ENCODE assay signal across 8 cellular contexts in genomic region chr19:9586764-9587163, GRCh38. TPM values are rescaled to one million over a fixed set of nuclear protein-coding genes. Genes with fewer than 3 reads are reported as not detected.
DNase-seq lines count a peak whose midpoint lies in the region; ATAC-seq and TF ChIP-seq lines count a peak whose summit lies in the region.

No MANE protein-coding gene starts in this region.

- H3K4me2 ChIP-seq in hepatocyte (no peak overlapping the region), smooth muscle cell (no peak overlapping the region)

- H3K9ac ChIP-seq in smooth muscle cell (ENCODE audit: low read depth), result no peak overlapping the region

- H4K20me1 ChIP-seq in hepatocyte (ENCODE audit: insufficient read depth, poor library complexity, severe bottlenecking) (peaks cover 10% of the 10 kb centered on the region), smooth muscle cell (ENCODE audit: low read depth) (peaks cover 13% of the 10 kb centered on the region)

- H3K27me3 ChIP-seq in hepatocyte (no peaks in the 10 kb centered on the region), smooth muscle cell (ENCODE audit: low read depth) (no peaks in the 10 kb centered on the region)

- H3K9me3 ChIP-seq in hepatocyte (ENCODE audit: low read depth) (no peaks in the 10 kb centered on the region), smooth muscle cell (replicated peaks; ENCODE audit: low read depth) (no peaks in the 10 kb centered on the region)

- H3F3A ChIP-seq in smooth muscle cell (ENCODE audit: low read depth), result no peaks in the 10 kb centered on the region

- H3K36me3 ChIP-seq in hepatocyte (replicated peaks; ENCODE audit: insufficient read depth, low read depth) (no peaks in the 10 kb centered on the region), smooth muscle cell (ENCODE audit: low read depth) (no peaks in the 10 kb centered on the region)

- H3K9me2 ChIP-seq in hepatocyte (replicated peaks; ENCODE audit: insufficient read depth), result no peaks in the 10 kb centered on the region

- 21% methylated on average over 7 of the region's 7 CpGs for WGBS in hepatocyte (ENCODE audit: low lambda C conversion rate, missing lambda C conversion rate)
- 23% methylated on average over 7 of the region's 7 CpGs for WGBS in smooth muscle cell (ENCODE audit: low lambda C conversion rate)

- no peak overlapping the region for H3K4me3 ChIP-seq in hepatocyte
- H3K4me3 ChIP-seq in smooth muscle cell, result no peak overlapping the region

- H3K4me1 ChIP-seq in hepatocyte (ENCODE audit: insufficient read depth), result peaks cover 4% of the 10 kb centered on the region
- peaks cover 14% of the 10 kb centered on the region for H3K4me1 ChIP-seq in smooth muscle cell (ENCODE audit: low read depth)

- peak; percentile 63 for TF ChIP-seq CTCF in hepatocyte (IDR thresholded peaks at IDR 0.05; ENCODE audit: poor library complexity)
- TF ChIP-seq CTCF in smooth muscle cell (IDR thresholded peaks at IDR 0.05; ENCODE audit: borderline replicate concordance, insufficient read depth, poor library complexity, severe bottlenecking), result peak; percentile 60

- ATAC-seq in HG03432 (IDR thresholded peaks at IDR 0.05; ENCODE audit: unreplicated experiment), result no peak
- ATAC-seq in GM19035 (IDR thresholded peaks at IDR 0.05; ENCODE audit: unreplicated experiment), result no peak

- no peak overlapping the region for H3K27ac ChIP-seq in hepatocyte
- no peak overlapping the region for H3K27ac ChIP-seq in smooth muscle cell (ENCODE audit: low read depth)

- H2AFZ ChIP-seq in hepatocyte (peak overlapping the region; percentile 15), smooth muscle cell (ENCODE audit: low read depth) (peak overlapping the region; percentile 68)

- H3K79me2 ChIP-seq in hepatocyte (peaks cover 25% of the 10 kb centered on the region), smooth muscle cell (ENCODE audit: low read depth) (peaks cover 23% of the 10 kb centered on the region)

- DNase-seq in GM03348 (ENCODE audit: low spot score), result peak; percentile 56
- DNase-seq in NCI-H146 (lab: John Stamatoyannopoulos, UW), result peak; percentile 67
- DNase-seq in T-helper 22 cell (ENCODE audit: low read depth), result peak; percentile 50
- DNase-seq in amygdala (lab: John Stamatoyannopoulos, UW), result peak in 39 of 56 donors; percentile 0 to 57 (median 9)
- peak; percentile 80 for DNase-seq in hepatocyte (ENCODE audit: low spot score)
- DNase-seq in smooth muscle cell (lab: John Stamatoyannopoulos, UW; ENCODE audit: unreplicated experiment), result peak; percentile 1

RNA-seq across cellular contexts. Expression of gene ZNF121, which starts 2.5 kb away (rescaled TPM):
- 44.9 and 48.0 TPM in 2 replicates for total RNA-seq in hepatocyte
- 5.4 and 6.1 TPM in 2 replicates for polyA plus RNA-seq in hepatocyte
- total RNA-seq in smooth muscle cell, result 33.1 and 33.6 TPM in 2 replicates
- 3.6 and 4.1 TPM in 2 replicates for polyA plus RNA-seq in smooth muscle cell

RNA-seq across cellular contexts. Expression of gene ZNF561, which starts 34.3 kb away (rescaled TPM):
- total RNA-seq in hepatocyte (40.3 and 52.8 TPM in 2 replicates), smooth muscle cell (59.3 and 64.2 TPM in 2 replicates)
- polyA plus RNA-seq in hepatocyte (21.1 and 21.6 TPM in 2 replicates), smooth muscle cell (27.1 and 30.5 TPM in 2 replicates)

RNA-seq across cellular contexts. Expression of gene ZNF426, which starts 48.3 kb away (rescaled TPM):
- total RNA-seq in hepatocyte (15.0 and 20.2 TPM in 2 replicates), smooth muscle cell (13.2 and 21.0 TPM in 2 replicates)
- polyA plus RNA-seq in hepatocyte (10.4 and 14.0 TPM in 2 replicates), smooth muscle cell (8.1 and 12.7 TPM in 2 replicates)

Comparison
In these comparisons a context has a peak if more than half of its experiments do, and no peak if none do; other contexts are left out.
1. DNase-seq: peak in every context shown above with its lines; median percentile 80 in hepatocyte; 67 in NCI-H146; 56 in GM03348; 50 in T-helper 22 cell; 9 in amygdala; 1 in smooth muscle cell.